ENCODE assay signal across 9 cellular contexts in genomic region chr17:43645765-43646481, GRCh38. TPM values are rescaled to one million over a fixed set of nuclear protein-coding genes. Genes with fewer than 3 reads are reported as not detected.
DNase-seq lines count a peak whose midpoint lies in the region; ATAC-seq and TF ChIP-seq lines count a peak whose summit lies in the region.
"Had no signal": no experiment of that assay in that cellular context is flagged by ENCODE, and none has a peak within 500 bp of the region (broad histone marks: within the 10 kb centered on the region; RNA-seq: fewer than 3 reads in every experiment).

No MANE protein-coding gene starts in this region.

- peak overlapping the region; percentile 60 for H3K4me3 Mint-ChIP-seq in CD4-positive, alpha-beta T cell
- H3K4me3 Mint-ChIP-seq in activated T-helper 2 cell treated with anti-CD3 and anti-CD28 coated beads, Interferon-gamma antibody, Interleukin-2, Interleukin-4, amounts not matched to agents 10 μg/mL and 5 μg/mL and 100 μg/mL, durations not matched to agents 14 hours and 24 hours and 36 hours (ENCODE audit: low read depth): peak overlapping the region; percentile 44

- H3K4me1 ChIP-seq in prostate gland (replicated peaks): peaks cover 2% of the 10 kb centered on the region

- POLR2A ChIA-PET in CD4-positive, alpha-beta T cell (lab: Charles Lee): no interaction called here

- TF ChIP-seq POLR2A in prostate gland (IDR thresholded peaks at IDR 0.05): no peak

- CTCF ChIA-PET in CD4-positive, alpha-beta T cell (lab: Charles Lee): no interaction called here

- H3K27me3 Mint-ChIP-seq in CD4-positive, alpha-beta T cell: peaks cover 28% of the 10 kb centered on the region
- H3K27me3 Mint-ChIP-seq in activated T-helper 2 cell treated with anti-CD3 and anti-CD28 coated beads, Interferon-gamma antibody, Interleukin-2, Interleukin-4, amounts not matched to agents 10 μg/mL and 5 μg/mL and 100 μg/mL, durations not matched to agents 14 hours and 24 hours and 36 hours (ENCODE audit: low read depth): peaks cover 15% of the 10 kb centered on the region

- H3K9me3 Mint-ChIP-seq in CD4-positive, alpha-beta T cell: no peaks in the 10 kb centered on the region
- H3K9me3 Mint-ChIP-seq in activated T-helper 2 cell treated with anti-CD3 and anti-CD28 coated beads, Interferon-gamma antibody, Interleukin-2, Interleukin-4, amounts not matched to agents 10 μg/mL and 5 μg/mL and 100 μg/mL, durations not matched to agents 14 hours and 24 hours and 36 hours: no peaks in the 10 kb centered on the region

- peak in 5 of 10 experiments; percentile 5 to 39 (median 16) for DNase-seq in CD4-positive, alpha-beta T cell
- no peak for DNase-seq in activated T-helper 2 cell treated with anti-CD3 and anti-CD28 coated beads, Interferon-gamma antibody, Interleukin-2, Interleukin-4, amounts not matched to agents 10 μg/mL and 5 μg/mL and 100 μg/mL, durations not matched to agents 14 hours and 24 hours and 36 hours (ENCODE audit: low spot score)
- DNase-seq in Right ventricle myocardium superior: peak; percentile 88
- DNase-seq in prostate gland (ENCODE audit: low spot score): no peak
- DNase-seq in COLO668 (lab: John Stamatoyannopoulos, UW; ENCODE audit: unreplicated experiment): no peak
- DNase-seq in NCI-H128 (lab: John Stamatoyannopoulos, UW; ENCODE audit: unreplicated experiment): no peak
- DNase-seq: NCI-H69 had no signal

- peak overlapping the region; percentile 38 to 43 for H3K4me3 ChIP-seq in prostate gland

- peak; percentile 56 for ATAC-seq in CD4-positive, alpha-beta T cell (ENCODE audit: poor library complexity)
- ATAC-seq in Right ventricle myocardium superior (ENCODE audit: poor library complexity) (peak; percentile 87), HG02642 (IDR thresholded peaks at IDR 0.05; ENCODE audit: poor library complexity, unreplicated experiment) (no peak), HG03039 (IDR thresholded peaks at IDR 0.05; ENCODE audit: unreplicated experiment) (no peak)

- H3K36me3 Mint-ChIP-seq in CD4-positive, alpha-beta T cell (ENCODE audit: low read depth): no peaks in the 10 kb centered on the region
- H3K36me3 Mint-ChIP-seq in activated T-helper 2 cell treated with anti-CD3 and anti-CD28 coated beads, Interferon-gamma antibody, Interleukin-2, Interleukin-4, amounts not matched to agents 10 μg/mL and 5 μg/mL and 100 μg/mL, durations not matched to agents 14 hours and 24 hours and 36 hours (ENCODE audit: low read depth): no peaks in the 10 kb centered on the region

- 2% methylated on average over 65 of the region's 72 CpGs for WGBS in prostate gland

- no peak overlapping the region for H3K27ac ChIP-seq in CD4-positive, alpha-beta T cell (ENCODE audit: low read depth, low read length)
- H3K27ac ChIP-seq in prostate gland: peak overlapping the region; percentile 49 to 52

- H3K27ac Mint-ChIP-seq in CD4-positive, alpha-beta T cell: no peak overlapping the region
- no peak overlapping the region for H3K27ac Mint-ChIP-seq in activated T-helper 2 cell treated with anti-CD3 and anti-CD28 coated beads, Interferon-gamma antibody, Interleukin-2, Interleukin-4, amounts not matched to agents 10 μg/mL and 5 μg/mL and 100 μg/mL, durations not matched to agents 14 hours and 24 hours and 36 hours

- H3K36me3 ChIP-seq in prostate gland: no peaks in the 10 kb centered on the region

- no peaks in the 10 kb centered on the region for H3K9me3 ChIP-seq in CD4-positive, alpha-beta T cell (ENCODE audit: control insufficient read depth, low read length)
- no peaks in the 10 kb centered on the region for H3K9me3 ChIP-seq in prostate gland

- intact Hi-C loops in CD4-positive, alpha-beta T cell (cut with DNase I, micrococcal nuclease): no loop called here
- intact Hi-C loops in activated T-helper 2 cell treated with anti-CD3 and anti-CD28 coated beads, Interferon-gamma antibody, Interleukin-2, Interleukin-4, amounts not matched to agents 10 μg/mL and 5 μg/mL and 100 μg/mL, durations not matched to agents 14 hours and 24 hours and 36 hours (cut with micrococcal nuclease): no loop called here
- intact Hi-C loops in Right ventricle myocardium superior (cut with DNase I): no loop called here
- intact Hi-C loops in prostate gland (cut with DNase I): no loop called here

- peaks cover 11% of the 10 kb centered on the region for H3K4me1 Mint-ChIP-seq in CD4-positive, alpha-beta T cell (ENCODE audit: low read depth)
- H3K4me1 Mint-ChIP-seq in activated T-helper 2 cell treated with anti-CD3 and anti-CD28 coated beads, Interferon-gamma antibody, Interleukin-2, Interleukin-4, amounts not matched to agents 10 μg/mL and 5 μg/mL and 100 μg/mL, durations not matched to agents 14 hours and 24 hours and 36 hours (ENCODE audit: low read depth): peaks cover 4% of the 10 kb centered on the region

- H3K27me3 ChIP-seq in CD4-positive, alpha-beta T cell (ENCODE audit: control insufficient read depth, insufficient read depth, low read length): peaks cover 5% of the 10 kb centered on the region
- H3K27me3 ChIP-seq in prostate gland (replicated peaks; ENCODE audit: insufficient read depth): no peaks in the 10 kb centered on the region

- TF ChIP-seq CTCF in CD4-positive, alpha-beta T cell (IDR thresholded peaks at IDR 0.05): no peak
- no peak for TF ChIP-seq CTCF in prostate gland (IDR thresholded peaks at IDR 0.05)

RNA-seq across cellular contexts. Expression of gene MEOX1, which starts 15.8 kb away (rescaled TPM):
- total RNA-seq in CD4-positive, alpha-beta T cell: under 1 TPM; 0.41 to 0.50 TPM
- 1.4 and 1.8 TPM in 2 replicates for total RNA-seq in activated T-helper 2 cell treated with anti-CD3 and anti-CD28 coated beads, Interferon-gamma antibody, Interleukin-2, Interleukin-4, amounts not matched to agents 10 μg/mL and 5 μg/mL and 100 μg/mL, durations not matched to agents 14 hours and 24 hours and 36 hours
- total RNA-seq in Right ventricle myocardium superior (8.5 TPM), prostate gland (1 to 10 TPM; 3.4 to 6.1 TPM)

Comparison
In these comparisons a context has a peak if more than half of its experiments do, and no peak if none do; other contexts are left out.
1. ATAC-seq: peak in CD4-positive, alpha-beta T cell (single experiment) and Right ventricle myocardium superior (single experiment); none in HG02642 (single experiment) and HG03039 (single experiment).